In genomic region chr21:42083361-42083690, GRCh38 we compare ENCODE assay signal across 30 cellular contexts. TPM values are rescaled to one million over a fixed set of nuclear protein-coding genes. Genes with fewer than 3 reads are reported as not detected.
"Had no signal": no experiment of that assay in that cellular context is flagged by ENCODE, and none has a peak within 500 bp of the region (broad histone marks: within the 10 kb centered on the region; RNA-seq: fewer than 3 reads in every experiment).

No MANE protein-coding gene starts in this region.

- H3K36me3 Mint-ChIP-seq: naive thymus-derived CD4-positive, alpha-beta T cell; neural progenitor cell; stimulated activated naive B cell treated with anti-CD40 and anti-IgM and Interleukin-4, amounts not matched to agents 10 μg/mL and 1 μg/mL and 100 μg/mL, for 72 hours had no signal

- H3K27ac Mint-ChIP-seq: stimulated activated naive B cell treated with anti-CD40 and anti-IgM and Interleukin-4, amounts not matched to agents 10 μg/mL and 1 μg/mL and 100 μg/mL, for 72 hours; stimulated activated naive CD8-positive, alpha-beta T cell treated with anti-CD3 and anti-CD28 coated beads, Interleukin-15, Interleukin-2, amounts not matched to agents 100 ng/mL and 50 ng/mL, for 24 hours had no signal

- H3K27me3 Mint-ChIP-seq: naive thymus-derived CD4-positive, alpha-beta T cell; stimulated activated naive B cell treated with anti-CD40 and anti-IgM and Interleukin-4, amounts not matched to agents 10 μg/mL and 1 μg/mL and 100 μg/mL, for 72 hours; stimulated activated naive CD8-positive, alpha-beta T cell treated with anti-CD3 and anti-CD28 coated beads, Interleukin-15, Interleukin-2, amounts not matched to agents 100 ng/mL and 50 ng/mL, for 24 hours had no signal

- DNase-seq: effector memory CD8-positive, alpha-beta T cell; erythroblast; esophagus squamous epithelium; foreskin melanocyte; glutamatergic neuron; heart right ventricle; hippocampal formation; kidney glomerular epithelial cell; left colon; left ventricle myocardium inferior; mammary epithelial cell; mesendoderm; midbrain; naive thymus-derived CD4-positive, alpha-beta T cell; nucleus accumbens; stimulated activated CD4-positive, alpha-beta T cell treated with anti-CD3 and anti-CD28 coated beads, Interleukin-2, amount 100 ng/mL, for 24 hours; stimulated activated CD4-positive, alpha-beta T cell treated with anti-CD3 and anti-CD28 coated beads, Interleukin-4, amount 100 ng/mL, for 24 hours; stimulated activated naive B cell treated with anti-CD40 and anti-IgM and Interleukin-4, amounts not matched to agents 10 μg/mL and 1 μg/mL and 100 μg/mL, for 72 hours; transverse colon; upper lobe of right lung; uterus had no signal

- ATAC-seq: effector memory CD8-positive, alpha-beta T cell; heart right ventricle; left colon; naive thymus-derived CD4-positive, alpha-beta T cell; sciatic nerve; stimulated activated naive B cell treated with anti-CD40 and anti-IgM and Interleukin-4, amounts not matched to agents 10 μg/mL and 1 μg/mL and 100 μg/mL, for 72 hours; upper lobe of right lung had no signal

- H3K4me3 Mint-ChIP-seq: effector memory CD8-positive, alpha-beta T cell; naive thymus-derived CD4-positive, alpha-beta T cell; nephron; neural progenitor cell; stimulated activated naive B cell treated with anti-CD40 and anti-IgM and Interleukin-4, amounts not matched to agents 10 μg/mL and 1 μg/mL and 100 μg/mL, for 72 hours; stimulated activated naive CD8-positive, alpha-beta T cell treated with anti-CD3 and anti-CD28 coated beads, Interleukin-15, Interleukin-2, amounts not matched to agents 100 ng/mL and 50 ng/mL, for 24 hours had no signal

- H3K9me3 Mint-ChIP-seq: effector memory CD8-positive, alpha-beta T cell; naive thymus-derived CD4-positive, alpha-beta T cell; nephron; neural progenitor cell; stimulated activated naive B cell treated with anti-CD40 and anti-IgM and Interleukin-4, amounts not matched to agents 10 μg/mL and 1 μg/mL and 100 μg/mL, for 72 hours; stimulated activated naive CD8-positive, alpha-beta T cell treated with anti-CD3 and anti-CD28 coated beads, Interleukin-15, Interleukin-2, amounts not matched to agents 100 ng/mL and 50 ng/mL, for 24 hours had no signal

RNA-seq across cellular contexts. Expression of gene UMODL1, which starts 12.2 kb away (rescaled TPM):
- total RNA-seq: dermis microvascular lymphatic vessel endothelial cell, esophagus squamous epithelium, mucosa of gallbladder, osteocyte, right atrium auricular region, sciatic nerve, smooth muscle cell, uterus had no signal
